13 cellular contexts compared by ENCODE assay signal in the genomic region with DNA sequence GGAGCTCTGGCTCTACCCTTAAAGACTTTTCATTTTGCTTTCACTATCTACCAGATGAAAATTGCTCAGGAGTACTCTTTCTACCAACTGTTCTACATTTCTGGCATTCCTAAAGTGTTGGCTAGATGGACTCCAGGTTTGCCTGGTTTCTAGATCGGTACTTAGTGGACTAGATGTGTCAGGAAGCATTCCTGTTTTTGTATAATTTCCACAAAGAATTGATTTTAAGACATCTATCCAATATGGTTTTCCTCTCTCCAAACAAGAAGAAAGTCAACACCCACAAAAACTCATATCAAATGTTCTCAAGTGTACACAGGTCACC.
"Had no signal": no experiment of that assay in that cellular context is flagged by ENCODE, and none has a peak within 500 bp of the region (broad histone marks: within the 10 kb centered on the region; RNA-seq: fewer than 3 reads in every experiment).

No MANE protein-coding gene starts in this region.

- H3K4me3 Mint-ChIP-seq: activated CD4-positive, alpha-beta T cell treated with anti-CD3 and anti-CD28 coated beads, Interleukin-2, amount 10 ng/mL, durations not matched to agents 24 days and 14 days; activated naive CD8-positive, alpha-beta T cell treated with anti-CD3 and anti-CD28 coated beads for 36 hours; activated T-helper 1 cell treated with anti-CD3 and anti-CD28 coated beads, Interleukin-12 subunit alpha, Interleukin-12 subunit beta, Interleukin-2, Interleukin-4 antibody, amounts not matched to agents 30 ng/mL and 10 ng/mL and 1 ng/mL, durations not matched to agents 14 hours and 24 hours and 36 hours; nephron progenitor cell; T-helper 2 cell treated with Interferon-gamma antibody and Interleukin-4, amounts not matched to agents 5 μg/mL and 100 μg/mL, for 36 hours had no signal

- H3K4me3 ChIP-seq: dorsolateral prefrontal cortex, psoas muscle, right lobe of liver, spleen had no signal

- H3K4me1 ChIP-seq: psoas muscle, right lobe of liver, spleen had no signal

- DNase-seq: activated CD4-positive, alpha-beta T cell treated with anti-CD3 and anti-CD28 coated beads, Interleukin-2, amount 10 ng/mL, durations not matched to agents 24 days and 14 days; activated CD4-positive, CD25-positive, alpha-beta regulatory T cell; activated naive CD8-positive, alpha-beta T cell treated with anti-CD3 and anti-CD28 coated beads for 36 hours; dorsolateral prefrontal cortex; glutamatergic neuron; hypothalamus; nephron progenitor cell; psoas muscle; right lobe of liver; spleen; stimulated activated CD4-positive, alpha-beta T cell treated with anti-CD3 and anti-CD28 coated beads, Interleukin-1b, Interleukin-23, amount 100 ng/mL, for 48 hours had no signal

- H3K36me3 Mint-ChIP-seq: activated naive CD8-positive, alpha-beta T cell treated with anti-CD3 and anti-CD28 coated beads for 36 hours had no signal

- H3K27me3 Mint-ChIP-seq: activated CD4-positive, alpha-beta T cell treated with anti-CD3 and anti-CD28 coated beads, Interleukin-2, amount 10 ng/mL, durations not matched to agents 24 days and 14 days; activated naive CD8-positive, alpha-beta T cell treated with anti-CD3 and anti-CD28 coated beads for 36 hours had no signal

- H3K27ac ChIP-seq: dorsolateral prefrontal cortex, psoas muscle, right lobe of liver, spleen had no signal

- H3K27me3 ChIP-seq: right lobe of liver, spleen had no signal

- H3K36me3 ChIP-seq: right lobe of liver, spleen had no signal

- H3K4me1 Mint-ChIP-seq: activated CD4-positive, alpha-beta T cell treated with anti-CD3 and anti-CD28 coated beads, Interleukin-2, amount 10 ng/mL, durations not matched to agents 24 days and 14 days; activated naive CD8-positive, alpha-beta T cell treated with anti-CD3 and anti-CD28 coated beads for 36 hours; nephron progenitor cell had no signal

- H3K9me3 ChIP-seq: psoas muscle, right lobe of liver had no signal

- H3K9me3 Mint-ChIP-seq: activated naive CD8-positive, alpha-beta T cell treated with anti-CD3 and anti-CD28 coated beads for 36 hours; activated T-helper 1 cell treated with anti-CD3 and anti-CD28 coated beads, Interleukin-12 subunit alpha, Interleukin-12 subunit beta, Interleukin-2, Interleukin-4 antibody, amounts not matched to agents 30 ng/mL and 10 ng/mL and 1 ng/mL, durations not matched to agents 14 hours and 24 hours and 36 hours; nephron progenitor cell had no signal

- H3K27ac Mint-ChIP-seq: activated CD4-positive, alpha-beta T cell treated with anti-CD3 and anti-CD28 coated beads, Interleukin-2, amount 10 ng/mL, durations not matched to agents 24 days and 14 days; activated naive CD8-positive, alpha-beta T cell treated with anti-CD3 and anti-CD28 coated beads for 36 hours; activated T-helper 1 cell treated with anti-CD3 and anti-CD28 coated beads, Interleukin-12 subunit alpha, Interleukin-12 subunit beta, Interleukin-2, Interleukin-4 antibody, amounts not matched to agents 30 ng/mL and 10 ng/mL and 1 ng/mL, durations not matched to agents 14 hours and 24 hours and 36 hours; nephron progenitor cell; T-helper 2 cell treated with Interferon-gamma antibody and Interleukin-4, amounts not matched to agents 5 μg/mL and 100 μg/mL, for 36 hours had no signal
